In genomic region chr10:31317652-31318381, GRCh38 we compare ENCODE assay signal across 8 cellular contexts. TPM values are rescaled to one million over a fixed set of nuclear protein-coding genes. Genes with fewer than 3 reads are reported as not detected.
A peak's percentile ranks its signal among the peaks of the same experiment; 100 is the strongest.
DNase-seq lines count a peak whose midpoint lies in the region; ATAC-seq, FAIRE-seq and TF ChIP-seq lines count a peak whose summit lies in the region.

No MANE protein-coding gene starts in this region.

- peak overlapping the region; percentile 79 to 93 for H3K4me3 ChIP-seq in neutrophil (ENCODE audit: low read depth in 1 of 2, low read length in 1 of 2)
- H3K4me3 ChIP-seq in aorta (ENCODE audit: low read length in 2 of 2): peak overlapping the region; percentile 90 to 93

- peaks cover 5% of the 10 kb centered on the region for H3K36me3 Mint-ChIP-seq in T-helper 2 cell treated with Interferon-gamma antibody and Interleukin-4, amounts not matched to agents 5 μg/mL and 100 μg/mL, for 36 hours (ENCODE audit: low read depth)
- H3K36me3 Mint-ChIP-seq in effector memory CD8-positive, alpha-beta T cell (ENCODE audit: insufficient read depth): peaks cover 31% of the 10 kb centered on the region

- TF ChIP-seq CTCF in neutrophil (IDR thresholded peaks at IDR 0.05): no peak

- H3K27ac ChIP-seq in neutrophil (peak overlapping the region; percentile 98), aorta (ENCODE audit: low read depth in 1 of 2, low read length in 2 of 2) (peak overlapping the region in 1 of 2 donors; percentile 78)

- H3K36me3 ChIP-seq in neutrophil (no peaks in the 10 kb centered on the region), aorta (ENCODE audit: control insufficient read depth in 1 of 2, insufficient read depth in 2 of 2, low read length in 1 of 2) (no peaks in the 10 kb centered on the region)

- peak overlapping the region; percentile 100 for H3K27ac Mint-ChIP-seq in T-helper 2 cell treated with Interferon-gamma antibody and Interleukin-4, amounts not matched to agents 5 μg/mL and 100 μg/mL, for 36 hours
- H3K27ac Mint-ChIP-seq in effector memory CD8-positive, alpha-beta T cell: peak overlapping the region; percentile 92 to 94

- no peak for ATAC-seq in effector memory CD8-positive, alpha-beta T cell (replicated peaks)
- no peak for ATAC-seq in aorta (ENCODE audit: low FRiP score)
- ATAC-seq in GM19023 (IDR thresholded peaks at IDR 0.05; ENCODE audit: unreplicated experiment): no peak

- 30 to 31% methylated on average over 21 of the region's 21 CpGs for WGBS in aorta, 2 donors

- intact Hi-C loops in aorta (cut with DNase I): loop anchor here (2.0 to 10.0 kb wide), 6 partner anchors 56 to 581 kb away; partner anchors contain the start of gene ZNF438 (in 2 of the 2)

- H3K4me1 Mint-ChIP-seq in T-helper 2 cell treated with Interferon-gamma antibody and Interleukin-4, amounts not matched to agents 5 μg/mL and 100 μg/mL, for 36 hours (ENCODE audit: low read depth): peaks cover 29% of the 10 kb centered on the region
- peaks cover 22 to 30% of the 10 kb centered on the region in 2 donors for H3K4me1 Mint-ChIP-seq in effector memory CD8-positive, alpha-beta T cell (ENCODE audit: low read depth in 2 of 2)

- H3K4me1 ChIP-seq in neutrophil (ENCODE audit: control insufficient read depth in 1 of 2, insufficient read depth in 1 of 2, low read depth in 1 of 2, low read length in 1 of 2) (peaks cover 29 to 30% of the 10 kb centered on the region in 2 experiments), aorta (ENCODE audit: control insufficient read depth in 1 of 2, insufficient read depth in 2 of 2, low read length in 2 of 2) (no peaks in the 10 kb centered on the region)

- no peak for DNase-seq in GM12891 (ENCODE audit: insufficient read length, low spot score)
- no peak for DNase-seq in T-helper 2 cell treated with Interferon-gamma antibody and Interleukin-4, amounts not matched to agents 5 μg/mL and 100 μg/mL, for 36 hours (ENCODE audit: low spot score)
- no peak for DNase-seq in effector memory CD8-positive, alpha-beta T cell
- peak in 1 of 2 donors; percentile 84 for DNase-seq in aorta
- no peak for DNase-seq in DMS79 (lab: John Stamatoyannopoulos, UW)
- no peak for DNase-seq in A172 (ENCODE audit: low spot score)

- H3K9me3 Mint-ChIP-seq in T-helper 2 cell treated with Interferon-gamma antibody and Interleukin-4, amounts not matched to agents 5 μg/mL and 100 μg/mL, for 36 hours: no peaks in the 10 kb centered on the region
- no peaks in the 10 kb centered on the region for H3K9me3 Mint-ChIP-seq in effector memory CD8-positive, alpha-beta T cell

- H3K4me3 Mint-ChIP-seq in T-helper 2 cell treated with Interferon-gamma antibody and Interleukin-4, amounts not matched to agents 5 μg/mL and 100 μg/mL, for 36 hours: peak overlapping the region; percentile 99
- H3K4me3 Mint-ChIP-seq in effector memory CD8-positive, alpha-beta T cell: peak overlapping the region; percentile 88 to 91

- H3K27me3 ChIP-seq in neutrophil (no peaks in the 10 kb centered on the region), aorta (ENCODE audit: control insufficient read depth in 1 of 2, insufficient read depth in 2 of 2, low read length in 1 of 2) (no peaks in the 10 kb centered on the region)

- no peaks in the 10 kb centered on the region for H3K9me3 ChIP-seq in neutrophil
- no peaks in the 10 kb centered on the region for H3K9me3 ChIP-seq in aorta (ENCODE audit: control insufficient read depth, low read length)

- TF ChIP-seq POLR2A in GM12891 (IDR thresholded peaks at IDR 0.05; ENCODE audit: low read depth, low read length): no peak

- H3K27me3 Mint-ChIP-seq in T-helper 2 cell treated with Interferon-gamma antibody and Interleukin-4, amounts not matched to agents 5 μg/mL and 100 μg/mL, for 36 hours (ENCODE audit: low read depth): no peaks in the 10 kb centered on the region
- H3K27me3 Mint-ChIP-seq in effector memory CD8-positive, alpha-beta T cell: no peaks in the 10 kb centered on the region

- peak; percentile 98 for FAIRE-seq in GM12891 (lab: Jason Lieb, UNC)

TF ChIP-seq in GM12891, 5 proteins besides CTCF, POLR2A, EP300 and RAD21:
- TF ChIP-seq PAX5 (IDR thresholded peaks at IDR 0.05; ENCODE audit: insufficient read depth, low read length, severe bottlenecking): no peak

RNA-seq across cellular contexts. Expression of gene ZEB1, which starts 1.2 kb away (rescaled TPM):
- polyA plus RNA-seq in GM12891 (2012; ENCODE audit: low read depth, missing spikeins): 8.4 TPM
- 100 to 1,000 TPM; 187 to 214 TPM for total RNA-seq in aorta
- 100 to 1,000 TPM in 1 of 2 donors, 10 to 100 TPM in 1; 36.8 to 119 TPM for polyA plus RNA-seq in aorta
- total RNA-seq in A172 (2014; rRNA removed; shearing (Covaris generic)): 22.4 and 25.1 TPM in 2 replicates
